ENCODE assay signal across 20 cellular contexts in genomic region chr2:187382131-187382530, GRCh38.
"Had no signal": no experiment of that assay in that cellular context is flagged by ENCODE, and none has a peak within 500 bp of the region (broad histone marks: within the 10 kb centered on the region; RNA-seq: fewer than 3 reads in every experiment).

No MANE protein-coding gene starts in this region.

- H3K4me1 ChIP-seq: foreskin keratinocyte, parathyroid adenoma, thyroid gland had no signal

- H3K9me3 ChIP-seq: suprapubic skin, thyroid gland had no signal

- DNase-seq: effector CD8-positive, alpha-beta T cell; foreskin keratinocyte; immature natural killer cell; left cardiac atrium; left ventricle myocardium superior; mesenchymal stem cell; midbrain; naive B cell; stimulated activated CD4-positive, alpha-beta T cell treated with anti-CD3 and anti-CD28 coated beads, Interleukin-2, amount 100 ng/mL, for 48 hours; stimulated activated naive CD4-positive, alpha-beta T cell treated with Interleukin-2 at 50 U/mL for 16 hours; thyroid gland had no signal

- H3K4me1 Mint-ChIP-seq: immature natural killer cell, naive B cell, nephron had no signal

- H3K27ac Mint-ChIP-seq: immature natural killer cell, nephron, type B pancreatic cell had no signal

- H2AFZ ChIP-seq: parathyroid adenoma had no signal

- H3K27me3 Mint-ChIP-seq: naive B cell, type B pancreatic cell had no signal

- H3K9ac ChIP-seq: parathyroid adenoma had no signal

- H3K9me3 Mint-ChIP-seq: naive B cell, nephron, type B pancreatic cell had no signal

- H3K4me3 Mint-ChIP-seq: immature natural killer cell, naive B cell, nephron, type B pancreatic cell had no signal

- H3K4me2 ChIP-seq: smooth muscle cell had no signal

- H3K27me3 ChIP-seq: foreskin keratinocyte, suprapubic skin, thyroid gland had no signal

- H3K79me2 ChIP-seq: parathyroid adenoma had no signal

- H3K4me3 ChIP-seq: coronary artery, lung, smooth muscle cell, suprapubic skin, thyroid gland had no signal

- H3K36me3 Mint-ChIP-seq: naive B cell, type B pancreatic cell had no signal

- H3K36me3 ChIP-seq: thyroid gland had no signal

- H3K27ac ChIP-seq: foreskin keratinocyte, parathyroid adenoma, suprapubic skin, thyroid gland had no signal

- FAIRE-seq: keratinocyte, urothelium cell line had no signal
